ENCODE assay signal across 1 cellular context in the genomic region with DNA sequence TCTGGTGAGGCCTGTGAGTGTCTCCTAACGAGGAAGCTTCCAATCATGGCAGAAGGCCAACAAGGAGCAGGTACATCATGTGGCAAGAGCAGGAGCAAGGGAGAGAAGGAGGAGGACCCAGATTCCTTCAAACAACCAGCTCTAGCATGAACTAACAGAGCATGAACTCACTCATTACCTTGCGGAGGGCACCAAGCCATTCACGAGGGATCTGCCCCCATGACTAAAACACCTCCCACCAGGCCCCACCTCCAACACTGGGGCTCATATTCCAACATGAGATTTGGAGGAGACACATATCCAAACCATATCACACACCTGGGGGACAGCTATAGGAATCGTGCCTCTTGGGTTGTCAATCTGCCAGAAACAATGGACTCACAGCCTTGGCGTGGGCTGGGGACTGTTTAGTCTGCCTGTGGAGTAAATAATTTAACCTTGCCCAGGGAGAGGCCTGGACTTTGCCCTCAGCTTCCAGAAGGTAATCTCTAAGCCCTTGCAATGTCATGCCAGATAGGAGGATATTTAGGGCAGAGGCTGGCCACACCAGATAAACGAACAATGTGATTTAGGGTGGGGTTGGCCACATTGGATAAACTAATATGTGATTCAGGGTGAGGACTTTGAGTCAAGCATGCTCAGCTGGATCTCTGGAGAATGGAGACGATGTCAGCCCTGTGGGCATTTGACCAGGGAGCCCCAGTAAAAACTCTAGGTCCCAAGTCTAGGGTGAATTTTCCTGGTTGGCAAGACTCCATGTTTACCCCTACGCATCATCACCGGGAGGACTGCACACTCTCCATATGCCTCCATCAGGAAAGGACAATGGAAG.
TF ChIP-seq lines count a peak whose summit lies in the region.

No MANE protein-coding gene starts in this region.

TF ChIP-seq in HepG2, 621 proteins besides CTCF, POLR2A, EP300 and RAD21 (continued from another document and continues in another):
- TF ChIP-seq, protein P1, sequence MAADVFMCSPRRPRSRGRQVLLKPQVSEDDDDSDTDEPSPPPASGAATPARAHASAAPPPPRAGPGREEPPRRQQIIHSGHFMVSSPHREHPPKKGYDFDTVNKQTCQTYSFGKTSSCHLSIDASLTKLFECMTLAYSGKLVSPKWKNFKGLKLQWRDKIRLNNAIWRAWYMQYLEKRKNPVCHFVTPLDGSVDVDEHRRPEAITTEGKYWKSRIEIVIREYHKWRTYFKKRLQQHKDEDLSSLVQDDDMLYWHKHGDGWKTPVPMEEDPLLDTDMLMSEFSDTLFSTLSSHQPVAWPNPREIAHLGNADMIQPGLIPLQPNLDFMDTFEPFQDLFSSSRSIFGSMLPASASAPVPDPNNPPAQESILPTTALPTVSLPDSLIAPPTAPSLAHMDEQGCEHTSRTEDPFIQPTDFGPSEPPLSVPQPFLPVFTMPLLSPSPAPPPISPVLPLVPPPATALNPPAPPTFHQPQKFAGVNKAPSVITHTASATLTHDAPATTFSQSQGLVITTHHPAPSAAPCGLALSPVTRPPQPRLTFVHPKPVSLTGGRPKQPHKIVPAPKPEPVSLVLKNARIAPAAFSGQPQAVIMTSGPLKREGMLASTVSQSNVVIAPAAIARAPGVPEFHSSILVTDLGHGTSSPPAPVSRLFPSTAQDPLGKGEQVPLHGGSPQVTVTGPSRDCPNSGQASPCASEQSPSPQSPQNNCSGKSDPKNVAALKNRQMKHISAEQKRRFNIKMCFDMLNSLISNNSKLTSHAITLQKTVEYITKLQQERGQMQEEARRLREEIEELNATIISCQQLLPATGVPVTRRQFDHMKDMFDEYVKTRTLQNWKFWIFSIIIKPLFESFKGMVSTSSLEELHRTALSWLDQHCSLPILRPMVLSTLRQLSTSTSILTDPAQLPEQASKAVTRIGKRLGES (CRISPR knock-in tag; IDR thresholded peaks at IDR 0.05; ENCODE audit: borderline replicate concordance) = no peak
- TF ChIP-seq NFIB (CRISPR knock-in tag; IDR thresholded peaks at IDR 0.05; ENCODE audit: borderline replicate concordance) (no peak), MLX (CRISPR knock-in tag; IDR thresholded peaks at IDR 0.05) (0 out of 2 replicates have a peak, but pooled peaks have one; percentile 27), SCMH1 (CRISPR knock-in tag; IDR thresholded peaks at IDR 0.05; ENCODE audit: borderline replicate concordance) (no peak), NCOR1 (IDR thresholded peaks at IDR 0.05; ENCODE audit: borderline replicate concordance, low read length) (peak; percentile 93), SP2 (CRISPR knock-in tag; IDR thresholded peaks at IDR 0.05) (no peak), KDM6A (CRISPR knock-in tag; IDR thresholded peaks at IDR 0.05; ENCODE audit: low read depth) (peak; percentile 87), CREM (IDR thresholded peaks at IDR 0.05) (peak; percentile 66), CREM (CRISPR knock-in tag; IDR thresholded peaks at IDR 0.05) (no peak), SMAD9 (CRISPR knock-in tag; IDR thresholded peaks at IDR 0.05) (no peak), KLF12 (CRISPR knock-in tag; IDR thresholded peaks at IDR 0.05; ENCODE audit: borderline replicate concordance) (no peak), ZNF768 (CRISPR knock-in tag; IDR thresholded peaks at IDR 0.05) (no peak), ZNF30 (CRISPR knock-in tag; IDR thresholded peaks at IDR 0.05) (no peak), ZNF136 (CRISPR knock-in tag; IDR thresholded peaks at IDR 0.05; ENCODE audit: low read depth) (no peak), FOXK1 (CRISPR knock-in tag; IDR thresholded peaks at IDR 0.05; ENCODE audit: borderline replicate concordance, low read depth) (peak; percentile 12; the same call in 1 of the 2 replicates), ZNF615 (CRISPR knock-in tag; IDR thresholded peaks at IDR 0.05; ENCODE audit: borderline replicate concordance) (no peak), RBM22 (optimal IDR thresholded peaks at IDR 0.05; ENCODE audit: low read length) (no peak), FOXM1 (CRISPR knock-in tag; IDR thresholded peaks at IDR 0.05) (no peak), EHMT2 (IDR thresholded peaks at IDR 0.05; ENCODE audit: borderline replicate concordance, low read depth, low read length) (0 out of 2 replicates have a peak, but pooled peaks have one; percentile 44), NCOA5 (CRISPR knock-in tag; IDR thresholded peaks at IDR 0.05) (no peak), ZNF737 (CRISPR knock-in tag; IDR thresholded peaks at IDR 0.05; ENCODE audit: borderline replicate concordance) (no peak), KDM5B (CRISPR knock-in tag; IDR thresholded peaks at IDR 0.05; ENCODE audit: borderline replicate concordance) (0 out of 2 replicates have a peak, but pooled peaks have one; percentile 50), FOXO1 (CRISPR knock-in tag; IDR thresholded peaks at IDR 0.05) (peak; percentile 68; the same call in 1 of the 2 replicates), STAT5B (CRISPR knock-in tag; IDR thresholded peaks at IDR 0.05) (0 out of 2 replicates have a peak, but pooled peaks have one; percentile 49), ZNF672 (CRISPR knock-in tag; IDR thresholded peaks at IDR 0.05) (no peak), SRSF4 (IDR thresholded peaks at IDR 0.05; ENCODE audit: low read depth, low read length, poor library complexity, severe bottlenecking) (no peak), HMGXB4 (CRISPR knock-in tag; IDR thresholded peaks at IDR 0.05; ENCODE audit: borderline replicate concordance in 1 of 2, low read depth in 1 of 2) (no peak), ZFP37 (CRISPR knock-in tag; IDR thresholded peaks at IDR 0.05; ENCODE audit: borderline replicate concordance) (no peak; the same call in 1 of the 2 replicates), ZNF598 (CRISPR knock-in tag; IDR thresholded peaks at IDR 0.05; ENCODE audit: borderline replicate concordance) (no peak), ZNF841 (CRISPR knock-in tag; IDR thresholded peaks at IDR 0.05; ENCODE audit: borderline replicate concordance) (no peak), ZNF121 (CRISPR knock-in tag; IDR thresholded peaks at IDR 0.05) (no peak), ZNF724P (CRISPR knock-in tag; IDR thresholded peaks at IDR 0.05; ENCODE audit: borderline replicate concordance) (no peak), ZNF496 (CRISPR knock-in tag; IDR thresholded peaks at IDR 0.05; ENCODE audit: insufficient replicate concordance) (no peak), ZNF687 (CRISPR knock-in tag; IDR thresholded peaks at IDR 0.05) (peak; percentile 35; the same call in 1 of the 2 replicates), XRCC5 (optimal IDR thresholded peaks at IDR 0.05; ENCODE audit: low read length) (peak; percentile 57), KAT7 (CRISPR knock-in tag; IDR thresholded peaks at IDR 0.05; ENCODE audit: borderline replicate concordance) (no peak), MEIS1 (CRISPR knock-in tag; IDR thresholded peaks at IDR 0.05; ENCODE audit: borderline replicate concordance) (no peak), MYPOP (CRISPR knock-in tag; IDR thresholded peaks at IDR 0.05) (no peak), NR2F1 (CRISPR knock-in tag; IDR thresholded peaks at IDR 0.05) (peak in 1 of 2 experiments; percentile 52; a peak in 1 of 4 replicates), RFX3 (CRISPR knock-in tag; IDR thresholded peaks at IDR 0.05) (no peak), CEBPB (IDR thresholded peaks at IDR 0.05; ENCODE audit: borderline replicate concordance, low read depth, low read length) (no peak)
- TF ChIP-seq, protein P2, sequence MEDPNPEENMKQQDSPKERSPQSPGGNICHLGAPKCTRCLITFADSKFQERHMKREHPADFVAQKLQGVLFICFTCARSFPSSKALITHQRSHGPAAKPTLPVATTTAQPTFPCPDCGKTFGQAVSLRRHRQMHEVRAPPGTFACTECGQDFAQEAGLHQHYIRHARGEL (CRISPR knock-in tag; IDR thresholded peaks at IDR 0.05) = no peak
- TF ChIP-seq, protein P3, sequence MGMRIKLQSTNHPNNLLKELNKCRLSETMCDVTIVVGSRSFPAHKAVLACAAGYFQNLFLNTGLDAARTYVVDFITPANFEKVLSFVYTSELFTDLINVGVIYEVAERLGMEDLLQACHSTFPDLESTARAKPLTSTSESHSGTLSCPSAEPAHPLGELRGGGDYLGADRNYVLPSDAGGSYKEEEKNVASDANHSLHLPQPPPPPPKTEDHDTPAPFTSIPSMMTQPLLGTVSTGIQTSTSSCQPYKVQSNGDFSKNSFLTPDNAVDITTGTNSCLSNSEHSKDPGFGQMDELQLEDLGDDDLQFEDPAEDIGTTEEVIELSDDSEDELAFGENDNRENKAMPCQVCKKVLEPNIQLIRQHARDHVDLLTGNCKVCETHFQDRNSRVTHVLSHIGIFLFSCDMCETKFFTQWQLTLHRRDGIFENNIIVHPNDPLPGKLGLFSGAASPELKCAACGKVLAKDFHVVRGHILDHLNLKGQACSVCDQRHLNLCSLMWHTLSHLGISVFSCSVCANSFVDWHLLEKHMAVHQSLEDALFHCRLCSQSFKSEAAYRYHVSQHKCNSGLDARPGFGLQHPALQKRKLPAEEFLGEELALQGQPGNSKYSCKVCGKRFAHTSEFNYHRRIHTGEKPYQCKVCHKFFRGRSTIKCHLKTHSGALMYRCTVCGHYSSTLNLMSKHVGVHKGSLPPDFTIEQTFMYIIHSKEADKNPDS (CRISPR knock-in tag; IDR thresholded peaks at IDR 0.05) = no peak
- TF ChIP-seq, protein P4, sequence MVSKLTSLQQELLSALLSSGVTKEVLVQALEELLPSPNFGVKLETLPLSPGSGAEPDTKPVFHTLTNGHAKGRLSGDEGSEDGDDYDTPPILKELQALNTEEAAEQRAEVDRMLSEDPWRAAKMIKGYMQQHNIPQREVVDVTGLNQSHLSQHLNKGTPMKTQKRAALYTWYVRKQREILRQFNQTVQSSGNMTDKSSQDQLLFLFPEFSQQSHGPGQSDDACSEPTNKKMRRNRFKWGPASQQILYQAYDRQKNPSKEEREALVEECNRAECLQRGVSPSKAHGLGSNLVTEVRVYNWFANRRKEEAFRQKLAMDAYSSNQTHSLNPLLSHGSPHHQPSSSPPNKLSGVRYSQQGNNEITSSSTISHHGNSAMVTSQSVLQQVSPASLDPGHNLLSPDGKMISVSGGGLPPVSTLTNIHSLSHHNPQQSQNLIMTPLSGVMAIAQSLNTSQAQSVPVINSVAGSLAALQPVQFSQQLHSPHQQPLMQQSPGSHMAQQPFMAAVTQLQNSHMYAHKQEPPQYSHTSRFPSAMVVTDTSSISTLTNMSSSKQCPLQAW (CRISPR knock-in tag; IDR thresholded peaks at IDR 0.05) = peak; percentile 86
- TF ChIP-seq, protein P5, sequence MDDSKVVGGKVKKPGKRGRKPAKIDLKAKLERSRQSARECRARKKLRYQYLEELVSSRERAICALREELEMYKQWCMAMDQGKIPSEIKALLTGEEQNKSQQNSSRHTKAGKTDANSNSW (CRISPR knock-in tag; IDR thresholded peaks at IDR 0.05; ENCODE audit: borderline replicate concordance) = no peak
- TF ChIP-seq, protein P6, sequence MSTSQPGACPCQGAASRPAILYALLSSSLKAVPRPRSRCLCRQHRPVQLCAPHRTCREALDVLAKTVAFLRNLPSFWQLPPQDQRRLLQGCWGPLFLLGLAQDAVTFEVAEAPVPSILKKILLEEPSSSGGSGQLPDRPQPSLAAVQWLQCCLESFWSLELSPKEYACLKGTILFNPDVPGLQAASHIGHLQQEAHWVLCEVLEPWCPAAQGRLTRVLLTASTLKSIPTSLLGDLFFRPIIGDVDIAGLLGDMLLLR (CRISPR knock-in tag; IDR thresholded peaks at IDR 0.05) = peak; percentile 51; the same call in 1 of the 2 replicates
